Comparison of ENCODE assay signal across 15 cellular contexts in genomic region chr2:179559108-179559806, GRCh38.
A peak's percentile ranks its signal among the peaks of the same experiment; 100 is the strongest.
DNase-seq lines count a peak whose midpoint lies in the region; ATAC-seq, FAIRE-seq and TF ChIP-seq lines count a peak whose summit lies in the region.
"Had no signal": no experiment of that assay in that cellular context is flagged by ENCODE, and none has a peak within 500 bp of the region (broad histone marks: within the 10 kb centered on the region; RNA-seq: fewer than 3 reads in every experiment).

No MANE protein-coding gene starts in this region.

- TF ChIP-seq EP300 in K562 (IDR thresholded peaks at IDR 0.05; ENCODE audit: low read length) (no peak), HepG2 (IDR thresholded peaks at IDR 0.05; ENCODE audit: low read depth in 2 of 2, low read length in 2 of 2) (no peak), HepG2 (CRISPR knock-in tag; IDR thresholded peaks at IDR 0.05; ENCODE audit: borderline replicate concordance) (no peak)

- H3K27me3 ChIP-seq in HAP-1 (ENCODE audit: low read depth) (no peaks in the 10 kb centered on the region), K562 (ENCODE audit: control insufficient read depth in 2 of 2, insufficient read depth in 2 of 2, low read length in 2 of 2) (no peaks in the 10 kb centered on the region), HepG2 (ENCODE audit: control insufficient read depth in 1 of 2, insufficient read depth in 2 of 2, low read length in 2 of 2) (no peaks in the 10 kb centered on the region), gastrocnemius medialis (no peaks in the 10 kb centered on the region)
- H3K27me3 ChIP-seq: BLaER1 treated with 17β-estradiol and CSF1 and Interleukin-3, amounts not matched to agents 10 nM and 100 nM had no signal

- H3K27ac ChIP-seq in K562 (ENCODE audit: extremely low read depth, low read depth, low read length) (no peak overlapping the region), HepG2 (ENCODE audit: extremely low read length, insufficient read depth, low read length) (peak overlapping the region; percentile 84), gastrocnemius medialis (peak overlapping the region; percentile 56 to 78 (median 72))
- H3K27ac ChIP-seq: BLaER1 treated with 17β-estradiol and CSF1 and Interleukin-3, amounts not matched to agents 10 nM and 100 nM had no signal

- peak overlapping the region; percentile 33 for H3K4me3 ChIP-seq in HAP-1
- no peak overlapping the region for H3K4me3 ChIP-seq in K562
- no peak overlapping the region; a peak in 1 of 6 replicates for H3K4me3 ChIP-seq in HepG2 (replicated peaks in 1 of 3; ENCODE audit: insufficient read depth in 1 of 3, low read depth in 2 of 3, low read length in 3 of 3)
- no peak overlapping the region for H3K4me3 ChIP-seq in gastrocnemius medialis
- H3K4me3 ChIP-seq: BLaER1 treated with 17β-estradiol and CSF1 and Interleukin-3, amounts not matched to agents 10 nM and 100 nM; GM12878; GM23338 had no signal

- intact Hi-C loops in K562 (cut with micrococcal nuclease), result no loop called here
- intact Hi-C loops in HepG2 (cut with micrococcal nuclease; ENCODE audit: unreplicated experiment), result loop anchor here (2.0 kb wide), 2 partner anchors 16 kb away; no protein-coding TSS in a partner anchor
- intact Hi-C loops in gastrocnemius medialis (cut with DNase I; ENCODE audit: low total_unique reads), result no loop called here

- no peaks in the 10 kb centered on the region for H3K9me3 ChIP-seq in HAP-1
- H3K9me3 ChIP-seq in K562 (replicated peaks; ENCODE audit: control insufficient read depth, insufficient read depth, low read depth, low read length), result no peaks in the 10 kb centered on the region
- H3K9me3 ChIP-seq in HepG2 (ENCODE audit: low read length), result no peaks in the 10 kb centered on the region
- no peaks in the 10 kb centered on the region for H3K9me3 ChIP-seq in gastrocnemius medialis
- H3K9me3 ChIP-seq: BLaER1 treated with 17β-estradiol and CSF1 and Interleukin-3, amounts not matched to agents 10 nM and 100 nM had no signal

- H3K79me2 ChIP-seq in K562 (ENCODE audit: control insufficient read depth, insufficient read depth, low read length) (no peaks in the 10 kb centered on the region), HepG2 (ENCODE audit: insufficient read depth, low read length) (peaks cover 4% of the 10 kb centered on the region)

- no peak for ATAC-seq in K562
- no peak for ATAC-seq in HepG2
- ATAC-seq in gastrocnemius medialis, result no peak
- no peak for ATAC-seq in HG03108 (IDR thresholded peaks at IDR 0.05; ENCODE audit: unreplicated experiment)
- ATAC-seq in GM21515 (IDR thresholded peaks at IDR 0.05; ENCODE audit: unreplicated experiment), result no peak
- ATAC-seq: GM12878, GM23338 had no signal

- BruUV-seq in K562 (replicated peaks; lab: Mats Ljungman, UMichigan), result no TSS peak
- no TSS peak for BruUV-seq in HepG2 (replicated peaks; lab: Mats Ljungman, UMichigan)

- 0% methylated on average over 4 of the region's 4 CpGs for WGBS in K562 (ENCODE audit: insufficient coverage, low coverage, missing lambda C conversion rate)
- 97% methylated on average over 4 of the region's 4 CpGs for WGBS in HepG2 (ENCODE audit: low lambda C conversion rate)

- DNase-seq in HAP-1 (ENCODE audit: low spot score in 2 of 2) (peak; percentile 20 to 50), K562 (ENCODE audit: extremely low read depth in 1 of 4, low spot score in 3 of 4) (no peak), HepG2 (ENCODE audit: low spot score) (no peak), gastrocnemius medialis (no peak), occipital lobe (lab: John Stamatoyannopoulos, UW) (no peak), HuH-7.5 (ENCODE audit: low spot score) (no peak)
- DNase-seq: CD4-positive, CD25-positive, alpha-beta regulatory T cell; DMS79; H7 had no signal

- POLR2A ChIA-PET in K562 (lab: Yijun Ruan, JAX), result no interaction called here
- POLR2A ChIA-PET in HepG2 (lab: Yijun Ruan, JAX), result interaction anchor here (1.0 to 3.1 kb wide), 4 partner anchors 16 to 72 kb away, joined by 3 to 43 read pairs (median 14); no protein-coding TSS in a partner anchor

- H3K4me1 ChIP-seq in HAP-1 (peaks cover 71% of the 10 kb centered on the region), K562 (replicated peaks in 1 of 2; ENCODE audit: control insufficient read depth in 2 of 2, insufficient read depth in 2 of 2, low read length in 2 of 2) (no peaks in the 10 kb centered on the region), HepG2 (ENCODE audit: insufficient read depth, low read length) (peaks cover 69% of the 10 kb centered on the region), gastrocnemius medialis (peaks cover 7 to 35% of the 10 kb centered on the region in 2 donors)

- H3K36me3 ChIP-seq in HAP-1 (replicated peaks) (no peaks in the 10 kb centered on the region), K562 (ENCODE audit: control insufficient read depth, insufficient read depth, low read length) (no peaks in the 10 kb centered on the region), HepG2 (replicated peaks in 1 of 2; ENCODE audit: control insufficient read depth in 1 of 2, insufficient read depth in 2 of 2, low read length in 2 of 2) (no peaks in the 10 kb centered on the region), gastrocnemius medialis (no peaks in the 10 kb centered on the region)
- H3K36me3 ChIP-seq: BLaER1 treated with 17β-estradiol and CSF1 and Interleukin-3, amounts not matched to agents 10 nM and 100 nM had no signal

- no peak overlapping the region for H3K9ac ChIP-seq in K562 (ENCODE audit: insufficient read depth in 1 of 2, low read depth in 2 of 2, low read length in 2 of 2)
- H3K9ac ChIP-seq in HepG2 (ENCODE audit: insufficient read depth, low read depth, low read length), result peak overlapping the region; percentile 20; the same call in 1 of the 2 replicates
- H3K9ac ChIP-seq: BLaER1 treated with 17β-estradiol and CSF1 and Interleukin-3, amounts not matched to agents 10 nM and 100 nM had no signal

- H3K9me1 ChIP-seq in K562 (ENCODE audit: control insufficient read depth, insufficient read depth, low read length), result no peaks in the 10 kb centered on the region

- TF ChIP-seq CTCF in K562 (IDR thresholded peaks at IDR 0.05 in 2 of 3, conservative IDR thresholded peaks at IDR 0.05 in 1 of 3; ENCODE audit: insufficient read depth in 2 of 3, low read depth in 1 of 3, low read length in 3 of 3), result no peak
- TF ChIP-seq CTCF in HepG2 (CRISPR knock-in tag; IDR thresholded peaks at IDR 0.05), result no peak
- TF ChIP-seq CTCF in gastrocnemius medialis (IDR thresholded peaks at IDR 0.05 in 4 of 5, conservative IDR thresholded peaks at IDR 0.05 in 1 of 5), result no peak

- H4K20me1 ChIP-seq in K562 (replicated peaks; ENCODE audit: control insufficient read depth, insufficient read depth, low read length), result no peaks in the 10 kb centered on the region
- no peaks in the 10 kb centered on the region for H4K20me1 ChIP-seq in HepG2 (ENCODE audit: insufficient read depth, low read length)
- H4K20me1 ChIP-seq: BLaER1 treated with 17β-estradiol and CSF1 and Interleukin-3, amounts not matched to agents 10 nM and 100 nM had no signal

- H3K4me2 ChIP-seq in K562 (ENCODE audit: insufficient read depth, low read length) (no peak overlapping the region), HepG2 (ENCODE audit: low read depth, low read length) (peak overlapping the region; percentile 68)
- H3K4me2 ChIP-seq: BLaER1 treated with 17β-estradiol and CSF1 and Interleukin-3, amounts not matched to agents 10 nM and 100 nM; GM23338 had no signal

- in situ Hi-C loops in HAP-1 (cut with MboI; ENCODE audit: low sequenced_read_pairs) (no loop called here), K562 (cut with MboI) (no loop called here), HepG2 (cut with HindIII; ENCODE audit: extremely low pct_ligation_motif_present, low pct_unique_long_range_greater_than_20kb) (no loop called here), gastrocnemius medialis (cut with MboI; ENCODE audit: low sequenced_read_pairs in 4 of 4) (no loop called here)

- FAIRE-seq in K562 (lab: Jason Lieb, UNC) (no peak), HepG2 (lab: Jason Lieb, UNC) (no peak)
- FAIRE-seq: GM12878, GM18507 had no signal

- CTCF ChIA-PET in K562 (lab: Yijun Ruan, JAX; ENCODE audit: low intra/inter-chr PET ratio) (no interaction called here), HepG2 (lab: Yijun Ruan, JAX; ENCODE audit: low intra/inter-chr PET ratio, low total read pairs) (no interaction called here)

- TF ChIP-seq RAD21 in K562 (CRISPR knock-in tag; conservative IDR thresholded peaks at IDR 0.05 in 1 of 2, IDR thresholded peaks at IDR 0.05 in 1 of 2) (no peak), HepG2 (CRISPR knock-in tag; IDR thresholded peaks at IDR 0.05) (no peak)

- H2AFZ ChIP-seq in K562 (ENCODE audit: low read depth, low read length) (no peak overlapping the region), HepG2 (ENCODE audit: low read length) (peak overlapping the region; percentile 56)
- H2AFZ ChIP-seq: GM23338 had no signal

- TF ChIP-seq POLR2A in K562 (conservative IDR thresholded peaks at IDR 0.05) (no peak), HepG2 (IDR thresholded peaks at IDR 0.05; ENCODE audit: insufficient read depth in 1 of 2, low read depth in 2 of 2, low read length in 2 of 2) (no peak), gastrocnemius medialis (IDR thresholded peaks at IDR 0.05) (no peak)

TF ChIP-seq in K562, 482 proteins besides CTCF, POLR2A, EP300 and RAD21 (continues in another document):
- TF ChIP-seq, protein P1, sequence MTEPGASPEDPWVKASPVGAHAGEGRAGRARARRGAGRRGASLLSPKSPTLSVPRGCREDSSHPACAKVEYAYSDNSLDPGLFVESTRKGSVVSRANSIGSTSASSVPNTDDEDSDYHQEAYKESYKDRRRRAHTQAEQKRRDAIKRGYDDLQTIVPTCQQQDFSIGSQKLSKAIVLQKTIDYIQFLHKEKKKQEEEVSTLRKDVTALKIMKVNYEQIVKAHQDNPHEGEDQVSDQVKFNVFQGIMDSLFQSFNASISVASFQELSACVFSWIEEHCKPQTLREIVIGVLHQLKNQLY (CRISPR knock-in tag; conservative IDR thresholded peaks at IDR 0.05), result no peak
- TF ChIP-seq ZNF197 (CRISPR knock-in tag; IDR thresholded peaks at IDR 0.05; ENCODE audit: low read depth), result no peak

TF ChIP-seq in HepG2, 621 proteins besides CTCF, POLR2A, EP300 and RAD21 (continues in another document):
- peak; percentile 23; the same call in 1 of the 2 replicates for TF ChIP-seq SMAD3 (CRISPR knock-in tag; IDR thresholded peaks at IDR 0.05)
- TF ChIP-seq THAP11 (CRISPR knock-in tag; IDR thresholded peaks at IDR 0.05), result no peak
- no peak for TF ChIP-seq NR2C2 (CRISPR knock-in tag; IDR thresholded peaks at IDR 0.05; ENCODE audit: borderline replicate concordance)
- TF ChIP-seq NFATC3 (CRISPR knock-in tag; IDR thresholded peaks at IDR 0.05), result no peak
- TF ChIP-seq, protein P2, sequence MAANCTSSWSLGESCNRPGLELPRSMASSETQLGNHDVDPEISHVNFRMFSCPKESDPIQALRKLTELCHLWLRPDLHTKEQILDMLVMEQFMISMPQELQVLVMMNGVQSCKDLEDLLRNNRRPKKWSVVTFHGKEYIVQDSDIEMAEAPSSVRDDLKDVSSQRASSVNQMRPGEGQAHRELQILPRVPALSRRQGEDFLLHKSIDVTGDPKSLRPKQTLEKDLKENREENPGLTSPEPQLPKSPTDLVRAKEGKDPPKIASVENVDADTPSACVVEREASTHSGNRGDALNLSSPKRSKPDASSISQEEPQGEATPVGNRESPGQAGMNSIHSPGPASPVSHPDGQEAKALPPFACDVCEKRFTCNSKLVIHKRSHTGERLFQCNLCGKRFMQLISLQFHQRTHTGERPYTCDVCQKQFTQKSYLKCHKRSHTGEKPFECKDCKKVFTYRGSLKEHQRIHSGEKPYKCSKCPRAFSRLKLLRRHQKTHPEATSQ (CRISPR knock-in tag; IDR thresholded peaks at IDR 0.05; ENCODE audit: borderline replicate concordance), result no peak

Comparison
In these comparisons a context has a peak if more than half of its experiments do, and no peak if none do; other contexts are left out.
1. DNase-seq: peak in HAP-1 (2 of 2); none in K562 (0 of 4), HepG2 (single experiment), gastrocnemius medialis (0 of 2), occipital lobe (single experiment) and HuH-7.5 (single experiment).